21 cellular contexts compared by ENCODE assay signal in genomic region chr5:158807947-158808346, GRCh38.
DNase-seq lines count a peak whose midpoint lies in the region; ATAC-seq, FAIRE-seq and TF ChIP-seq lines count a peak whose summit lies in the region.
"Had no signal": no experiment of that assay in that cellular context is flagged by ENCODE, and none has a peak within 500 bp of the region (broad histone marks: within the 10 kb centered on the region; RNA-seq: fewer than 3 reads in every experiment).

No MANE protein-coding gene starts in this region.

- no peak overlapping the region for H2AFZ ChIP-seq in neural progenitor cell (replicated peaks)

- H3K27ac Mint-ChIP-seq in neural progenitor cell: peak overlapping the region; percentile 13
- H3K27ac Mint-ChIP-seq: activated CD4-positive, alpha-beta T cell treated with anti-CD3 and anti-CD28 coated beads, Interleukin-2, amount 10 ng/mL, durations not matched to agents 7 days and 5 days; activated naive CD4-positive, alpha-beta T cell treated with anti-CD3 and anti-CD28 coated beads, Interleukin-2, amount 50 U/mL, for 72 hours had no signal

- H3K4me3 Mint-ChIP-seq in neural progenitor cell: no peak overlapping the region
- H3K4me3 Mint-ChIP-seq: activated CD4-positive, alpha-beta T cell treated with anti-CD3 and anti-CD28 coated beads, Interleukin-2, amount 10 ng/mL, durations not matched to agents 7 days and 5 days had no signal

- no peaks in the 10 kb centered on the region for H3K4me1 ChIP-seq in neural progenitor cell
- H3K4me1 ChIP-seq: breast epithelium, HAP-1 had no signal

- no peaks in the 10 kb centered on the region for H4K20me1 ChIP-seq in neural progenitor cell (ENCODE audit: low read depth)

- no peaks in the 10 kb centered on the region for H3K27me3 Mint-ChIP-seq in neural progenitor cell (ENCODE audit: insufficient read depth, low read depth)

- no peak overlapping the region for H3K27ac ChIP-seq in neural progenitor cell
- H3K27ac ChIP-seq: KMS-11 had no signal

- ATAC-seq in HG03280 (IDR thresholded peaks at IDR 0.05; ENCODE audit: unreplicated experiment) (no peak), HG03457 (IDR thresholded peaks at IDR 0.05; ENCODE audit: unreplicated experiment) (no peak)
- ATAC-seq: activated naive CD4-positive, alpha-beta T cell treated with anti-CD3 and anti-CD28 coated beads, Interleukin-2, amount 50 U/mL, for 72 hours had no signal

- FAIRE-seq in GM12892 (lab: Jason Lieb, UNC): no peak

- H3K79me2 ChIP-seq in neural progenitor cell (ENCODE audit: low read depth): no peaks in the 10 kb centered on the region

- H3K9me3 ChIP-seq in neural progenitor cell (ENCODE audit: low read depth): no peaks in the 10 kb centered on the region
- H3K9me3 ChIP-seq: breast epithelium, HAP-1 had no signal

- no peak overlapping the region for H3K4me3 ChIP-seq in neural progenitor cell
- H3K4me3 ChIP-seq: breast epithelium, HAP-1 had no signal

- H3K36me3 Mint-ChIP-seq in neural progenitor cell: no peaks in the 10 kb centered on the region

- no peaks in the 10 kb centered on the region for H3K27me3 ChIP-seq in neural progenitor cell
- H3K27me3 ChIP-seq: breast epithelium had no signal

- no peak for TF ChIP-seq CTCF in neural progenitor cell (IDR thresholded peaks at IDR 0.05)

- no peaks in the 10 kb centered on the region for H3F3A ChIP-seq in neural progenitor cell (ENCODE audit: low read depth)

- TF ChIP-seq POLR2A in erythroblast (IDR thresholded peaks at IDR 0.05; ENCODE audit: low read length): no peak
- no peak for TF ChIP-seq POLR2A in GM12892 (IDR thresholded peaks at IDR 0.05; ENCODE audit: low read depth, low read length)

- no peak overlapping the region for H3K9ac ChIP-seq in neural progenitor cell
- H3K9ac ChIP-seq: KMS-11 had no signal

- no peak overlapping the region for H3K4me2 ChIP-seq in neural progenitor cell
- H3K4me2 ChIP-seq: KMS-11 had no signal

- peaks cover 52% of the 10 kb centered on the region for H3K4me1 Mint-ChIP-seq in neural progenitor cell

- no peaks in the 10 kb centered on the region for H3K36me3 ChIP-seq in neural progenitor cell
- H3K36me3 ChIP-seq: breast epithelium, HAP-1 had no signal

- no peaks in the 10 kb centered on the region for H3K9me3 Mint-ChIP-seq in neural progenitor cell

- DNase-seq in GF-D8 (lab: John Stamatoyannopoulos, UW): peak; percentile 9
- peak; percentile 76 for DNase-seq in NOMO-1 treated with DMSO at 0.1 percent for 48 hours (lab: John Stamatoyannopoulos, UW; ENCODE audit: unreplicated experiment)
- DNase-seq in erythroblast (lab: John Stamatoyannopoulos, UW): peak; percentile 10 to 52
- no peak for DNase-seq in neural progenitor cell (ENCODE audit: low spot score)
- no peak for DNase-seq in GM12892 (ENCODE audit: insufficient read length)
- DNase-seq: activated CD4-positive, alpha-beta T cell treated with anti-CD3 and anti-CD28 coated beads, Interleukin-2, amount 10 ng/mL, durations not matched to agents 7 days and 5 days; activated T-cell treated with anti-CD3 and anti-CD28 coated beads, Interleukin-2, amount 50 U/mL, for 1 hour; C1 segment of cervical spinal cord; effector CD8-positive, alpha-beta T cell; foreskin melanocyte; NCI-H187 treated with DMSO at 0.1 percent for 48 hours; NCI-H524 treated with DMSO at 0.1 percent for 48 hours; RPMI8226; stimulated activated CD4-positive, alpha-beta T cell treated with anti-CD3 and anti-CD28 coated beads, Interleukin-4, amount 100 ng/mL, for 1 hour; T-helper 2 cell had no signal

Comparison
In these comparisons a context has a peak if more than half of its experiments do, and no peak if none do; other contexts are left out.
1. DNase-seq: peak in GF-D8 (single experiment), NOMO-1 treated with DMSO at 0.1 percent for 48 hours (single experiment) and erythroblast (2 of 2); none in neural progenitor cell (single experiment) and GM12892 (single experiment).